ENCODE assay signal across 15 cellular contexts in the genomic region with DNA sequence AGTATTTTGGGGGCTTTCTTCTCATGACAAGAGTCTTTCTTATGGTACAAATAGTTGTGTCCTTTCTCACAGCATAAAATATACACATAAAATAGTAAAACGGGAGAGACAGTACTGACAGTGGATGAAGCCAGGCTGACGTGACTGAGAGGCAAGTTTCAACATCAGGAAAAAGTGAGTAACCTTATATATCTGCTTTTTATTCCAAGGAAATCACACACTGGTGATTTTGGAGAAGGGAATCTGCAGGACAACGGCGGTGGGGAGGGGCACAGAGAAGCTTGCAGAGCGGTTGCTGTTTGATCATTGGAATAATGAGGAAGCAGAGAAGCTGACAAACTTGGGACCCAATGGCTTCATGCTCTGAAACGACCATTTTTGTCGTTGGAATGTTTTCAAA.
"Had no signal": no experiment of that assay in that cellular context is flagged by ENCODE, and none has a peak within 500 bp of the region (broad histone marks: within the 10 kb centered on the region; RNA-seq: fewer than 3 reads in every experiment).

No MANE protein-coding gene starts in this region.

- H3K27me3 ChIP-seq: right atrium auricular region had no signal

- H3K9me3 ChIP-seq: heart left ventricle, right atrium auricular region, transverse colon had no signal

- H3K27ac ChIP-seq: coronary artery, epithelial cell of prostate, heart left ventricle, right atrium auricular region, transverse colon, VCaP had no signal

- H3K4me3 ChIP-seq: coronary artery, heart left ventricle, right atrium auricular region, transverse colon had no signal

- DNase-seq: activated CD4-positive, alpha-beta memory T cell treated with anti-CD3 and anti-CD28 coated beads for 36 hours; activated T-cell treated with anti-CD3 and anti-CD28 coated beads, Interleukin-2, amount 50 U/mL, for 72 hours; caudate nucleus; effector CD8-positive, alpha-beta T cell; foreskin melanocyte; heart left ventricle; islet precursor cell; mammary epithelial cell; natural killer cell; nucleus accumbens; transverse colon had no signal

- H3K36me3 ChIP-seq: heart left ventricle, right atrium auricular region, transverse colon had no signal
